ENCODE assay signal across 1 cellular context in the genomic region with DNA sequence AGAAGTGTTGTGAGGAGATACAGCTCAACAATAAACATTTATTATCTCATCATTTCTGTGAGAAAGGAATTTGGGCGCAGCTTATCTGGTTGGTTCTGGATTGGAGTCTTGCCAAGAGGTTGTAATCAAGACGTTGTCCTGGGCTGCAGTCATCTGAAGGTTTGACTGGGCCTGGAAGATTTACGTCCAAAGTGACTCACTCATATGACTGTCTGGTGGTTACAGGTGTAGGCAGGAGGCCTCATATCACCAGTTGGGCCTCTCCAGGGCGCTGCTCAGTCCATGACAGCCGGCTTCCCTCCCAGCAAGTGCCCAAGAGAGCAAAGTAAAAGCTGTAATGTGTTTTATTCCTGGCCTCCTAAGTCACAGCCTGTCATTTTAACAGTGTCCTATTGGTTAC.
TF ChIP-seq lines count a peak whose summit lies in the region.

No MANE protein-coding gene starts in this region.

TF ChIP-seq in K562, 482 proteins besides CTCF, POLR2A, EP300 and RAD21 (continued from another document):
- no peak for TF ChIP-seq PTRF (tag; IDR thresholded peaks at IDR 0.05)
- TF ChIP-seq SOX6 (IDR thresholded peaks at IDR 0.05), result 0 out of 2 replicates have a peak, but pooled peaks have one; percentile 22
- TF ChIP-seq, protein P1, sequence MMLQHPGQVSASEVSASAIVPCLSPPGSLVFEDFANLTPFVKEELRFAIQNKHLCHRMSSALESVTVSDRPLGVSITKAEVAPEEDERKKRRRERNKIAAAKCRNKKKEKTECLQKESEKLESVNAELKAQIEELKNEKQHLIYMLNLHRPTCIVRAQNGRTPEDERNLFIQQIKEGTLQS (IDR thresholded peaks at IDR 0.05), result peak; percentile 69; the same call in 1 of the 2 replicates
- TF ChIP-seq, protein P1 (CRISPR knock-in tag; conservative IDR thresholded peaks at IDR 0.05), result no peak
- TF ChIP-seq FOSL1 (tag; conservative IDR thresholded peaks at IDR 0.05), result peak; percentile 43
- TF ChIP-seq JUND (IDR thresholded peaks at IDR 0.05; ENCODE audit: borderline replicate concordance, low read depth, low read length), result peak; percentile 78
- TF ChIP-seq JUND (tag; IDR thresholded peaks at IDR 0.05; ENCODE audit: borderline replicate concordance, low read depth, low read length), result peak; percentile 82; the same call in 1 of the 3 replicates
- 0 out of 2 replicates have a peak, but pooled peaks have one; percentile 29 for TF ChIP-seq CXXC5 (CRISPR knock-in tag; IDR thresholded peaks at IDR 0.05)
- no peak for TF ChIP-seq ZNF668 (CRISPR knock-in tag; IDR thresholded peaks at IDR 0.05)
- no peak for TF ChIP-seq ZNF324 (CRISPR knock-in tag; IDR thresholded peaks at IDR 0.05)
- peak; percentile 48 for TF ChIP-seq CBFA2T3 (IDR thresholded peaks at IDR 0.05)
- peak; percentile 72 for TF ChIP-seq NFIC (IDR thresholded peaks at IDR 0.05)
- TF ChIP-seq SMAD4 (CRISPR knock-in tag; conservative IDR thresholded peaks at IDR 0.05), result no peak
- TF ChIP-seq ZKSCAN3 (CRISPR knock-in tag; IDR thresholded peaks at IDR 0.05), result no peak
